Comparison of ENCODE assay signal across 8 cellular contexts in the genomic region with DNA sequence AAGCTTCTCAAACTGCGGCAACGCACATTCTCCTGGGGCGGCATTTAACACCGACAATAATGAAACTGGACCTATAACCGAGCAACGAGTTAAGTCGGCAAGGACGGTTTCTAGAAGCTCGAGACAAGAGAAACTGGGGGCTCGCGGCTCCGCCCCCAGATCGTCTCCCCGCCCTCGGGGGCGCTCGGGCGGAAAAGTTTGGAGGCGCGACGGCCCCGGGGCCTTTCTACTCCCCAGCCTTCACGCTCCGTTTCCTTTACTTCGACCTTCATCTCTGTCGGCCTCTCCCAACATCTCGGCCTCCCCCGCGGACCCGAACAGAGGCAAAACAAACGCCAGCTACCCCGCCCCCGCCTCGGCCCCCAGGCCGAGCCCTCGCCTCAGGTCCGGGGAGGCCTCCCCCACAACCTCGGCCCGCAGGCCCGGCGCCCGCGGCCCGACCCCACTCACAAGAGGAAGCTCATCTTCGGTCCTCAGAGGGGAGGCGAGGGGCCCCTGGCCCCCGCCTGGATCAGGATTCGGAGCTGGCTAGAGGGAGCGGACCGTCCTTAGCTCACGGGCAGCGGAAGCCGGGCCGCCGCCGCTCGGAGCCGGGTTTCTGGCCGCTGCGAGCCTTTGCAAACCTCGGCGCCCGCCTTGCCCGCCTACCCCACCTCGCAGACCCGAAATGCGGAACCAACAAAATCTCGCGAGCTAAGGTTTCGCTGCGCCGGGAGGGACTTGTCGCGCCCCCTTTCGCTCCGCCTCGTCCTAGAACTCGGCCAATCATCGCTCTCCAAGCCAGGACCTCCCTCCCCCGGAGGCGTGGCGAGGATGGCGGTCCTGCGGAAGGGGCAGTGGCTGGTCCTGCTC. TPM values are rescaled to one million over a fixed set of nuclear protein-coding genes. Genes with fewer than 3 reads are reported as not detected.
A peak's percentile ranks its signal among the peaks of the same experiment; 100 is the strongest.
DNase-seq lines count a peak whose midpoint lies in the region; ATAC-seq, FAIRE-seq and TF ChIP-seq lines count a peak whose summit lies in the region.

A gene (minus strand): TSS at position 669 of the 852 bp plus-strand sequence. CDS start 205 bp downstream, at position 464.

- peak within 1 kb of the TSS; percentile 74 for H3K27ac ChIP-seq in IMR-90 (ENCODE audit: insufficient read depth, low read length)
- H3K27ac ChIP-seq in endothelial cell of umbilical vein (ENCODE audit: insufficient read depth, low read depth, low read length): peak within 1 kb of the TSS; percentile 80

- peak within 1 kb of the TSS; percentile 58 for H3K56ac ChIP-seq in IMR-90 (ENCODE audit: extremely low read depth, insufficient read depth, low read length)

- BruUV-seq in IMR-90 (replicated peaks; lab: Mats Ljungman, UMichigan) (no TSS peak), endothelial cell of umbilical vein (replicated peaks; lab: Mats Ljungman, UMichigan) (no TSS peak)

- dilution Hi-C loops in IMR-90 (cut with HindIII; ENCODE audit: low sequenced_read_pairs, unreplicated experiment): no loop called here
- dilution Hi-C loops in endothelial cell of umbilical vein (cut with MboI; ENCODE audit: extremely low pct_ligation_motif_present, low sequenced_read_pairs): no loop called here

- H2BK15ac ChIP-seq in IMR-90 (ENCODE audit: low read depth, low read length): no peak within 1 kb of the TSS

- H3K9ac ChIP-seq in IMR-90 (ENCODE audit: low read depth, low read length) (peak within 1 kb of the TSS; percentile 94), endothelial cell of umbilical vein (replicated peaks; ENCODE audit: extremely low read depth, insufficient read depth, low read length) (peak within 1 kb of the TSS; percentile 96)

- peaks cover 0 to 12% of the 10 kb centered on the region in 2 experiments; a peak in 1 of 4 replicates for H3K79me1 ChIP-seq in IMR-90 (ENCODE audit: low read depth in 1 of 2, low read length in 2 of 2)

- ATAC-seq in GM21528 (IDR thresholded peaks at IDR 0.05; ENCODE audit: low FRiP score, unreplicated experiment): peak; percentile 77
- ATAC-seq in IMR-90 (ENCODE audit: low read depth): peak; percentile 99

- H2AFZ ChIP-seq in IMR-90 (replicated peaks; ENCODE audit: low read length, poor library complexity): peak within 1 kb of the TSS; percentile 90
- peak within 1 kb of the TSS; percentile 68 for H2AFZ ChIP-seq in endothelial cell of umbilical vein (ENCODE audit: low read depth, low read length)

- peak within 1 kb of the TSS; percentile 95 for H3K4me2 ChIP-seq in IMR-90 (ENCODE audit: low read depth, low read length)
- H3K4me2 ChIP-seq in endothelial cell of umbilical vein (ENCODE audit: insufficient read depth, low read length): peak within 1 kb of the TSS; percentile 100

- TF ChIP-seq CTCF in IMR-90 (conservative IDR thresholded peaks at IDR 0.05; ENCODE audit: low read depth, low read length) (no peak), endothelial cell of umbilical vein (IDR thresholded peaks at IDR 0.05; ENCODE audit: extremely low read depth in 1 of 2, insufficient read depth in 1 of 2, low read depth in 1 of 2, low read length in 2 of 2) (no peak)

- peak within 1 kb of the TSS; percentile 10; the same call in 1 of the 2 replicates for H2AK5ac ChIP-seq in IMR-90 (ENCODE audit: low read depth, low read length)

- peaks cover 3% of the 10 kb centered on the region; the same call in 1 of the 2 replicates for H3K9me1 ChIP-seq in IMR-90 (ENCODE audit: insufficient read depth, low read length)
- H3K9me1 ChIP-seq in endothelial cell of umbilical vein (replicated peaks; ENCODE audit: control insufficient read depth, extremely low read depth, insufficient read depth, low read length): no peaks in the 10 kb centered on the region

- H3K9me3 ChIP-seq in IMR-90 (ENCODE audit: control insufficient read depth, insufficient read depth, low read length) (no peaks in the 10 kb centered on the region), endothelial cell of umbilical vein (replicated peaks; ENCODE audit: control insufficient read depth, insufficient read depth, low read length) (no peaks in the 10 kb centered on the region)

- H3K23ac ChIP-seq in IMR-90 (ENCODE audit: low read depth, low read length): peak within 1 kb of the TSS; percentile 80; the same call in 1 of the 2 replicates

- H2BK120ac ChIP-seq in IMR-90 (ENCODE audit: low read depth, low read length): no peak within 1 kb of the TSS

- POLR2A ChIA-PET in IMR-90 (lab: Charles Lee; ENCODE audit: unreplicated experiment): interaction anchor here (0.6 to 1.1 kb wide), 4 partner anchors 9 to 1424 kb away, joined by 3 to 4 read pairs (median 3); no protein-coding TSS in a partner anchor
- POLR2A ChIA-PET in endothelial cell of umbilical vein (lab: Charles Lee): interaction anchor here (0.7 to 1.4 kb wide), 6 partner anchors 18 to 609 kb away, joined by 3 to 7 read pairs (median 4); a partner anchor contains a TSS

- no peak within 1 kb of the TSS for H2BK20ac ChIP-seq in IMR-90 (ENCODE audit: low read depth, low read length)

- H3K27me3 ChIP-seq in IMR-90 (ENCODE audit: control insufficient read depth, insufficient read depth, low read length) (no peaks in the 10 kb centered on the region), endothelial cell of umbilical vein (ENCODE audit: control insufficient read depth in 2 of 2, insufficient read depth in 2 of 2, low read length in 2 of 2) (no peaks in the 10 kb centered on the region)

- intact Hi-C loops in IMR-90 (cut with micrococcal nuclease): loop anchor here (1.0 kb wide), 1 partner anchor 20 kb away; a partner anchor contains a TSS
- intact Hi-C loops in endothelial cell of umbilical vein (cut with micrococcal nuclease): loop anchor here (1.0 kb wide), 1 partner anchor 20 kb away; a partner anchor contains a TSS

- peak within 1 kb of the TSS; percentile 67 for H3K14ac ChIP-seq in IMR-90 (replicated peaks; ENCODE audit: low read depth, low read length)

- TF ChIP-seq POLR2A in IMR-90 (IDR thresholded peaks at IDR 0.05; ENCODE audit: low read depth, low read length) (peak; percentile 91), endothelial cell of umbilical vein (IDR thresholded peaks at IDR 0.05; ENCODE audit: low read depth, low read length) (peak; percentile 90)

- WGBS in IMR-90 (ENCODE audit: extremely low coverage in 2 of 2, insufficient read length in 1 of 2), 2 experiments: 0% methylated on average over 34 of the region's 84 CpGs; no CpG with 5 or more reads in 1 of the 2 experiments

- 0 out of 2 replicates have a peak, but pooled peaks cover 2% of the 10 kb centered on the region for H3K4me1 ChIP-seq in IMR-90 (ENCODE audit: control insufficient read depth, insufficient read depth, low read length)
- H3K4me1 ChIP-seq in endothelial cell of umbilical vein (ENCODE audit: control insufficient read depth, extremely low read depth, insufficient read depth, low read length): peaks cover 9% of the 10 kb centered on the region

- H3K36me3 ChIP-seq in IMR-90 (ENCODE audit: control insufficient read depth, insufficient read depth, low read length) (peaks cover 2% of the 10 kb centered on the region; the same call in 1 of the 2 replicates), endothelial cell of umbilical vein (ENCODE audit: control insufficient read depth in 2 of 2, extremely low read depth in 1 of 2, insufficient read depth in 2 of 2, low read length in 2 of 2) (no peaks in the 10 kb centered on the region)

- in situ Hi-C loops in IMR-90 (cut with MboI; ENCODE audit: low sequenced_read_pairs): no loop called here

- H4K20me1 ChIP-seq in IMR-90 (ENCODE audit: insufficient read depth, low read length) (peaks cover 43% of the 10 kb centered on the region), endothelial cell of umbilical vein (replicated peaks; ENCODE audit: control insufficient read depth, extremely low read depth, insufficient read depth, low read length) (peaks cover 2% of the 10 kb centered on the region)

- H3K4ac ChIP-seq in IMR-90 (ENCODE audit: low read depth, low read length): peak within 1 kb of the TSS; percentile 76

- peaks cover 50% of the 10 kb centered on the region for H3K79me2 ChIP-seq in endothelial cell of umbilical vein (ENCODE audit: control insufficient read depth, insufficient read depth, low read length)

- peak within 1 kb of the TSS; percentile 28; the same call in 1 of the 2 replicates for H4K5ac ChIP-seq in IMR-90 (ENCODE audit: low read depth, low read length)

- TF ChIP-seq RAD21 in IMR-90 (IDR thresholded peaks at IDR 0.05; ENCODE audit: low read length): no peak

- H2BK5ac ChIP-seq in IMR-90 (ENCODE audit: low read depth, low read length, poor library complexity, severe bottlenecking): peak within 1 kb of the TSS; percentile 41

- no peak within 1 kb of the TSS for H4K91ac ChIP-seq in IMR-90 (ENCODE audit: insufficient read depth, low read depth, low read length)

- H4K8ac ChIP-seq in IMR-90 (ENCODE audit: low read depth in 2 of 2, low read length in 2 of 2): peak within 1 kb of the TSS; percentile 67 to 91; a peak in 3 of 4 replicates

- peak within 1 kb of the TSS; percentile 88 for H2AK9ac ChIP-seq in IMR-90 (replicated peaks; ENCODE audit: low read depth, low read length, poor library complexity)

- peak within 1 kb of the TSS; percentile 95 for H3K4me3 ChIP-seq in IMR-90 (ENCODE audit: insufficient read depth, low read depth, low read length)
- H3K4me3 ChIP-seq in endothelial cell of umbilical vein (replicated peaks in 1 of 3; ENCODE audit: insufficient read depth in 1 of 3, low read depth in 1 of 3, low read length in 3 of 3): peak within 1 kb of the TSS; percentile 93 to 100 (median 100)

- CTCF ChIA-PET in IMR-90 (lab: Yijun Ruan, JAX) (interaction anchor here (0.6 to 1.2 kb wide), 6 partner anchors 10 to 405 kb away, joined by 3 to 4 read pairs (median 3); no protein-coding TSS in a partner anchor), endothelial cell of umbilical vein (lab: Charles Lee) (interaction anchor here (0.8 to 1.9 kb wide), 14 partner anchors 10 to 498 kb away, joined by 3 to 20 read pairs (median 4); a partner anchor contains a TSS)

- peak within 1 kb of the TSS; percentile 15 for H3K18ac ChIP-seq in IMR-90 (ENCODE audit: low read depth, low read length)

- FAIRE-seq in endothelial cell of umbilical vein (lab: Jason Lieb, UNC): peak; percentile 100

- peak; percentile 99 for DNase-seq in DMS 273 (lab: John Stamatoyannopoulos, UW; ENCODE audit: unreplicated experiment)
- DNase-seq in IMR-90: peak; percentile 98
- peak; percentile 98 for DNase-seq in OCI-M1 (lab: John Stamatoyannopoulos, UW)
- peak; percentile 98 for DNase-seq in activated T-cell treated with anti-CD3 and anti-CD28 coated beads for 24 hours (ENCODE audit: low read depth)
- peak; percentile 100 for DNase-seq in endothelial cell of umbilical vein (ENCODE audit: low read depth, low spot score)
- peak; percentile 98 for DNase-seq in middle frontal gyrus (ENCODE audit: extremely low spot score, low spot score)
- DNase-seq in stimulated activated CD8-positive, alpha-beta memory T cell treated with anti-CD3 and anti-CD28 coated beads, Interleukin-2, amount 100 ng/mL, for 48 hours (ENCODE audit: low read depth in 2 of 2): peak; percentile 96 to 97

RNA-seq across cellular contexts. Expression of the gene that starts here (rescaled TPM):
- total RNA-seq in IMR-90 (2012; rRNA removed): 60.8 and 105 TPM in 2 replicates
- 15.4 and 21.0 TPM in 2 replicates for polyA plus RNA-seq in IMR-90 (2012; rRNA removed)
- 6.4 and 7.5 TPM in 2 replicates for polyA plus RNA-seq in IMR-90 (2012; cell fraction: cytosol; rRNA removed)
- polyA plus RNA-seq in IMR-90 (2012; cell fraction: nucleus; rRNA removed; ENCODE audit: low replicate concordance): 3.8 and 13.8 TPM in 2 replicates
- total RNA-seq in endothelial cell of umbilical vein: 106 and 112 TPM in 2 replicates
- polyA plus RNA-seq in endothelial cell of umbilical vein: 21.5 and 25.3 TPM in 2 replicates
- polyA plus RNA-seq in endothelial cell of umbilical vein (2011; cell fraction: cytosol; rRNA removed): 25.1 and 25.4 TPM in 2 replicates
- polyA plus RNA-seq in endothelial cell of umbilical vein (2011; cell fraction: nucleus; rRNA removed): 14.8 and 18.4 TPM in 2 replicates
- polyA plus RNA-seq in endothelial cell of umbilical vein (2012): 58.9 and 74.1 TPM in 2 replicates
- polyA minus RNA-seq in endothelial cell of umbilical vein: 48.8 and 54.1 TPM in 2 replicates
- 31.7 TPM for polyA minus RNA-seq in endothelial cell of umbilical vein (2011; cell fraction: cytosol; rRNA and poly(A)+ RNA removed)
- 19.5 and 28.8 TPM in 2 replicates for polyA minus RNA-seq in endothelial cell of umbilical vein (2011; cell fraction: nucleus; rRNA and poly(A)+ RNA removed)

Comparison
In these comparisons a context has a peak if more than half of its experiments do, and no peak if none do; other contexts are left out.
1. Peak in every context shown above with its lines: DNase-seq, ATAC-seq, H3K4me3 ChIP-seq and H3K27ac ChIP-seq.